8 cellular contexts compared by ENCODE assay signal in genomic region chr1:9009438-9010366, GRCh38. TPM values are rescaled to one million over a fixed set of nuclear protein-coding genes. Genes with fewer than 3 reads are reported as not detected.
DNase-seq lines count a peak whose midpoint lies in the region; ATAC-seq and TF ChIP-seq lines count a peak whose summit lies in the region.

No MANE protein-coding gene starts in this region.

- no peak overlapping the region for H3K27ac ChIP-seq in liver (ENCODE audit: low read depth in 1 of 2, low read length in 2 of 2)

- DNase-seq in MG63 = peak; percentile 54
- DNase-seq in astrocyte of the hippocampus (ENCODE audit: low read depth, low spot score) = peak; percentile 50
- no peak for DNase-seq in NCI-H2081 (lab: John Stamatoyannopoulos, UW)

- TF ChIP-seq CTCF in GM12872 (IDR thresholded peaks at IDR 0.05; ENCODE audit: insufficient read depth, low read depth, low read length) (peak; percentile 91), liver (IDR thresholded peaks at IDR 0.05; ENCODE audit: low read depth, low read length, missing input control) (peak; percentile 28)

- H3K4me3 ChIP-seq in MG63 (no peak overlapping the region), liver (ENCODE audit: low read depth in 1 of 3, low read length in 3 of 3) (no peak overlapping the region)

- TF ChIP-seq RAD21 in liver (IDR thresholded peaks at IDR 0.05) = peak in 1 of 2 donors; percentile 47

- ATAC-seq in HG02870 (IDR thresholded peaks at IDR 0.05; ENCODE audit: unreplicated experiment) (no peak), HG03571 (IDR thresholded peaks at IDR 0.05; ENCODE audit: unreplicated experiment) (no peak), GM18511 (IDR thresholded peaks at IDR 0.05; ENCODE audit: unreplicated experiment) (no peak)

- no peak overlapping the region for H3K9ac ChIP-seq in liver (ENCODE audit: low read depth in 1 of 2, low read length in 2 of 2)

- H3K4me1 ChIP-seq in liver (ENCODE audit: control insufficient read depth in 4 of 4, insufficient read depth in 4 of 4, low read length in 3 of 4) = no peaks in the 10 kb centered on the region

- H3K9me3 ChIP-seq in MG63 = no peaks in the 10 kb centered on the region
- H3K9me3 ChIP-seq in liver (ENCODE audit: control insufficient read depth in 4 of 4, low read length in 3 of 4) = no peaks in the 10 kb centered on the region

- no peaks in the 10 kb centered on the region for H3K36me3 ChIP-seq in MG63
- no peaks in the 10 kb centered on the region for H3K36me3 ChIP-seq in liver (ENCODE audit: control insufficient read depth in 4 of 4, insufficient read depth in 3 of 4, low read depth in 1 of 4, low read length in 3 of 4)

- H3K27me3 ChIP-seq in MG63 (no peaks in the 10 kb centered on the region), liver (ENCODE audit: control insufficient read depth in 4 of 4, insufficient read depth in 4 of 4, low read length in 3 of 4) (no peaks in the 10 kb centered on the region)

- WGBS in liver = 60% methylated on average over 21 of the region's 21 CpGs

TF ChIP-seq in liver, 16 proteins besides CTCF, POLR2A, EP300 and RAD21:
- TF ChIP-seq REST (IDR thresholded peaks at IDR 0.05) (no peak), NR2F2 (IDR thresholded peaks at IDR 0.05) (no peak), TAF1 (conservative IDR thresholded peaks at IDR 0.05) (no peak), GABPA (IDR thresholded peaks at IDR 0.05 in 1 of 2, conservative IDR thresholded peaks at IDR 0.05 in 1 of 2) (no peak), HNF4A (conservative IDR thresholded peaks at IDR 0.05) (no peak), JUND (IDR thresholded peaks at IDR 0.05) (no peak), EGR1 (IDR thresholded peaks at IDR 0.05; ENCODE audit: low read depth in 2 of 2) (no peak), RXRA (IDR thresholded peaks at IDR 0.05) (no peak), HNF4G (IDR thresholded peaks at IDR 0.05) (no peak), SP1 (IDR thresholded peaks at IDR 0.05) (no peak), ZBTB33 (IDR thresholded peaks at IDR 0.05) (no peak)
TF ChIP-seq in liver: peak in this region for 0.

RNA-seq across cellular contexts. Expression of gene SLC2A7, which starts 16.5 kb away (rescaled TPM):
- not detected in 2 replicates for total RNA-seq in MG63 (2014; rRNA removed; shearing (Covaris generic); ENCODE audit: low replicate concordance)
- not detected for total RNA-seq in liver
- not detected for polyA plus RNA-seq in liver

RNA-seq across cellular contexts. Expression of gene SLC2A5, which starts 59.7 kb away (rescaled TPM):
- total RNA-seq in MG63 (2014; rRNA removed; shearing (Covaris generic); ENCODE audit: low replicate concordance) = not detected in 2 replicates
- 1 to 10 TPM in 1 of 2 donors, under 1 TPM in 1; 0.08 to 1.6 TPM for total RNA-seq in liver
- under 1 TPM; 0.07 to 0.18 TPM for polyA plus RNA-seq in liver

Comparison
In these comparisons a context has a peak if more than half of its experiments do, and no peak if none do; other contexts are left out.
1. DNase-seq: peak in MG63 (single experiment) and astrocyte of the hippocampus (single experiment); none in NCI-H2081 (0 of 2).